8 cellular contexts compared by ENCODE assay signal in the genomic region with DNA sequence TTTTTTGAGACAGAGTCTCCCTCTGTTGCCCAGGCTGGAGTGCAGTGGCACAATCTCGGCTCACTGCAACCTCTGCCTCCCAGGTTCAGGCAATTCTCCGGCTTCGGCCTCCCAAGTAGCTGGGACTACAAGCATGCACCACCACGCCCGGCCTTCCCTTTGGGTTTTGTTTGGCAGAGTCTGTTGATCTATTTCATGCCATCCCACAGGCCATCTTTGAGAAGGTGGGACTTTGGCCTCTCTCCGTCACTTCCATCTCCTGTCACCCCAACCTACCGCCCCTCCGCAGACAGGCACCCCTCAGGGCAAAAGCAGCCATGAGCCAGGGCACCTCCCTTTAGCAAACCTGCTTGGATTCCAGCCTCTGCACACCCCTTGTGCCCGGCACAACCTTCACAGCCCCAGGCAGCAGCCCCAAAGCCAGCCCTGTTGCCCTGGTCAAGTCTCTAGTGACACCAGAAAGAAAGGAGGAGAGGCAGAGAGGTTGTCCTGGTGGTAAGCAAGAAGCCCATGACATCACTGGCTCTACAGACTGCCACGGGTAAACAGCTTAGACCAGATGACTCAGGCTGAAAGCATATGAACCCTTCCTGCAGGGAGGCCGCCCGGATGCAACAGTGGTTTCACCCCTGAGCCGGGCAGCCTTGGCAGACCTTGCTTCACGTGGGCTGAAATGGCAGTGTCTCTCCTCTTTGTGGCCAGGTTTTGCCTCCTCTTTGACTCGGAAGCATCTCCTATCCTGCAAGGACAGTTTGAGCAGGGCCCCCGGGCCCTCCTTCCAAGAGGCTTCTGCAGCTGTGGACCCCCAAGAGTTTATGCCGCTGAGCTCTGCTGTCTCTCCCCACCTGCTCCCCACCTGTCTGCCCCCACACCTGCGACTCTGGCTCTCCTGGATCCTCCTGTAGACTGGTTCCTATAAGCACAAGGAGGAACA. TPM values are rescaled to one million over a fixed set of nuclear protein-coding genes. Genes with fewer than 3 reads are reported as not detected.
DNase-seq lines count a peak whose midpoint lies in the region; ATAC-seq and TF ChIP-seq lines count a peak whose summit lies in the region.

No MANE protein-coding gene starts in this region.

- peak; percentile 54 for ATAC-seq in sciatic nerve

- no peaks in the 10 kb centered on the region for H3K36me3 ChIP-seq in OCI-LY3 (replicated peaks; ENCODE audit: low read depth, low read length)

- DNase-seq in stimulated activated naive CD4-positive, alpha-beta T cell treated with Interleukin-2 at 50 U/mL for 16 hours (lab: John Stamatoyannopoulos, UW), result peak; percentile 37
- DNase-seq in stimulated activated naive CD4-positive, alpha-beta T cell (lab: John Stamatoyannopoulos, UW), result no peak
- DNase-seq in activated effector memory CD4-positive, alpha-beta T cell treated with anti-CD3 and anti-CD28 coated beads, Interleukin-2, amount 50 U/mL, for 16 hours, result peak; percentile 80
- DNase-seq in glomerular visceral epithelial cell (ENCODE audit: extremely low spot score), result peak; percentile 92
- no peak for DNase-seq in sciatic nerve (ENCODE audit: low spot score)
- no peak for DNase-seq in germinal center (ENCODE audit: low spot score)
- no peak for DNase-seq in NCI-H187 (lab: John Stamatoyannopoulos, UW)

- intact Hi-C loops in sciatic nerve (cut with DNase I), result no loop called here

- peak overlapping the region; percentile 71; the same call in 1 of the 2 replicates for H2AFZ ChIP-seq in OCI-LY3 (ENCODE audit: low read depth, low read length)

- peaks cover 4% of the 10 kb centered on the region; the same call in 1 of the 2 replicates for H3K27me3 ChIP-seq in OCI-LY3 (ENCODE audit: low read depth, low read length)

- no peak overlapping the region for H3K27ac ChIP-seq in OCI-LY3 (ENCODE audit: low read length)

- H3K4me2 ChIP-seq in OCI-LY3 (ENCODE audit: low read length), result peak overlapping the region; percentile 11; the same call in 1 of the 2 replicates

- no peaks in the 10 kb centered on the region for H4K20me1 ChIP-seq in OCI-LY3 (ENCODE audit: insufficient read depth, low read length)

- H3K9ac ChIP-seq in OCI-LY3 (ENCODE audit: low read length), result no peak overlapping the region

- H3K4me1 ChIP-seq in OCI-LY3 (ENCODE audit: low read length), result peaks cover 9% of the 10 kb centered on the region

- no peaks in the 10 kb centered on the region for H3K79me2 ChIP-seq in OCI-LY3 (ENCODE audit: low read length)

- no peak overlapping the region for H3K4me3 ChIP-seq in OCI-LY3 (ENCODE audit: low read length)

- no peaks in the 10 kb centered on the region for H3K9me3 ChIP-seq in OCI-LY3 (ENCODE audit: insufficient read depth, low read length)

- no peak for TF ChIP-seq CTCF in OCI-LY3 (IDR thresholded peaks at IDR 0.05; ENCODE audit: low read depth, low read length)

RNA-seq across cellular contexts. Expression of a gene that starts 8.1 kb away (rescaled TPM):
- 720 TPM for total RNA-seq in sciatic nerve

RNA-seq across cellular contexts. Expression of a gene that starts 30.3 kb away (rescaled TPM):
- total RNA-seq in sciatic nerve, result 16.7 TPM

RNA-seq across cellular contexts. Expression of a gene that starts 46.4 kb away (rescaled TPM):
- 147 TPM for total RNA-seq in sciatic nerve

Comparison
In these comparisons a context has a peak if more than half of its experiments do, and no peak if none do; other contexts are left out.
1. DNase-seq: peak in stimulated activated naive CD4-positive, alpha-beta T cell treated with Interleukin-2 at 50 U/mL for 16 hours (single experiment), activated effector memory CD4-positive, alpha-beta T cell treated with anti-CD3 and anti-CD28 coated beads, Interleukin-2, amount 50 U/mL, for 16 hours (single experiment) and glomerular visceral epithelial cell (single experiment); none in stimulated activated naive CD4-positive, alpha-beta T cell (0 of 6), sciatic nerve (single experiment), germinal center (single experiment) and NCI-H187 (0 of 2).